In genomic region chr10:4941540-4942330, GRCh38 we compare ENCODE assay signal across 1 cellular context.
TF ChIP-seq lines count a peak whose summit lies in the region.

No MANE protein-coding gene starts in this region.

TF ChIP-seq in A549, 52 proteins besides CTCF, POLR2A, EP300 and RAD21 (continued from another document):
- no peak for TF ChIP-seq REST (IDR thresholded peaks at IDR 0.05)
- TF ChIP-seq RCOR1 (IDR thresholded peaks at IDR 0.05; ENCODE audit: low read depth, low read length) = no peak
- no peak for TF ChIP-seq FOSL2 (IDR thresholded peaks at IDR 0.05)
- peak; percentile 41; the same call in 1 of the 2 replicates for TF ChIP-seq FOSL2 (CRISPR knock-in tag; IDR thresholded peaks at IDR 0.05)
- TF ChIP-seq POLR2AphosphoS2 (conservative IDR thresholded peaks at IDR 0.05; ENCODE audit: low read length) = no peak
- TF ChIP-seq CEBPB (IDR thresholded peaks at IDR 0.05) = no peak
- TF ChIP-seq NPAS2 (CRISPR knock-in tag; IDR thresholded peaks at IDR 0.05; ENCODE audit: borderline replicate concordance) = no peak
- TF ChIP-seq KDM5A (IDR thresholded peaks at IDR 0.05) = no peak
- no peak for TF ChIP-seq RNF2 (IDR thresholded peaks at IDR 0.05; ENCODE audit: borderline replicate concordance, low read depth)
- no peak; the same call in 1 of the 2 replicates for TF ChIP-seq MYC (IDR thresholded peaks at IDR 0.05; ENCODE audit: borderline replicate concordance, low read length)
- TF ChIP-seq HES2 (IDR thresholded peaks at IDR 0.05) = no peak
- no peak for TF ChIP-seq FOXS1 (CRISPR knock-in tag; IDR thresholded peaks at IDR 0.05)
- TF ChIP-seq CHD2 (IDR thresholded peaks at IDR 0.05; ENCODE audit: low read length, partially characterized antibody) = no peak
- no peak for TF ChIP-seq JUNB (IDR thresholded peaks at IDR 0.05)
- TF ChIP-seq TP53 (CRISPR knock-in tag; IDR thresholded peaks at IDR 0.05) = no peak
- TF ChIP-seq KDM1A (IDR thresholded peaks at IDR 0.05; ENCODE audit: low read depth) = no peak
- no peak for TF ChIP-seq ZC3H11A (IDR thresholded peaks at IDR 0.05)
- no peak for TF ChIP-seq CHD4 (IDR thresholded peaks at IDR 0.05; ENCODE audit: borderline replicate concordance)
- peak; percentile 74; the same call in 1 of the 2 replicates for TF ChIP-seq HOXB13 (CRISPR knock-in tag; IDR thresholded peaks at IDR 0.05; ENCODE audit: low read depth)
- no peak for TF ChIP-seq MAZ (IDR thresholded peaks at IDR 0.05; ENCODE audit: borderline replicate concordance, low read depth, low read length)
- TF ChIP-seq EHMT2 (IDR thresholded peaks at IDR 0.05; ENCODE audit: low read depth) = no peak
- TF ChIP-seq HOXB5 (CRISPR knock-in tag; IDR thresholded peaks at IDR 0.05) = 0 out of 2 replicates have a peak, but pooled peaks have one; percentile 71
- peak; percentile 62; the same call in 1 of the 2 replicates for TF ChIP-seq E2F6 (IDR thresholded peaks at IDR 0.05; ENCODE audit: borderline replicate concordance, low read depth)
- TF ChIP-seq HMGXB4 (CRISPR knock-in tag; IDR thresholded peaks at IDR 0.05; ENCODE audit: borderline replicate concordance) = peak; percentile 45; the same call in 1 of the 2 replicates
- TF ChIP-seq HDAC2 (IDR thresholded peaks at IDR 0.05) = no peak
- TF ChIP-seq NR3C1 (IDR thresholded peaks at IDR 0.05) = no peak
- TF ChIP-seq USF2 (IDR thresholded peaks at IDR 0.05) = no peak
- TF ChIP-seq BHLHE40 (IDR thresholded peaks at IDR 0.05; ENCODE audit: low read depth, low read length) = no peak
- TF ChIP-seq NFE2L2 (conservative IDR thresholded peaks at IDR 0.05; ENCODE audit: low read length) = peak; percentile 98
- 0 out of 2 replicates have a peak, but pooled peaks have one; percentile 49 for TF ChIP-seq PBX3 (IDR thresholded peaks at IDR 0.05)
- peak; percentile 87 for TF ChIP-seq ZSCAN20 (CRISPR knock-in tag; IDR thresholded peaks at IDR 0.05)
- TF ChIP-seq EHF (CRISPR knock-in tag; IDR thresholded peaks at IDR 0.05) = no peak; the same call in none of the 2 replicates
- no peak for TF ChIP-seq TFCP2L1 (CRISPR knock-in tag; IDR thresholded peaks at IDR 0.05)
- TF ChIP-seq ZNF302 (CRISPR knock-in tag; IDR thresholded peaks at IDR 0.05) = 0 out of 2 replicates have a peak, but pooled peaks have one; percentile 29
- no peak for TF ChIP-seq CBX8 (IDR thresholded peaks at IDR 0.05)
- no peak for TF ChIP-seq ESRRA (IDR thresholded peaks at IDR 0.05; ENCODE audit: borderline replicate concordance, low read length)
- peak; percentile 99 for TF ChIP-seq MAFK (IDR thresholded peaks at IDR 0.05; ENCODE audit: partially characterized antibody)
- no peak for TF ChIP-seq BCL3 (IDR thresholded peaks at IDR 0.05)
TF ChIP-seq in A549: peak in this region for 13.
